11 cellular contexts compared by ENCODE assay signal in the genomic region with DNA sequence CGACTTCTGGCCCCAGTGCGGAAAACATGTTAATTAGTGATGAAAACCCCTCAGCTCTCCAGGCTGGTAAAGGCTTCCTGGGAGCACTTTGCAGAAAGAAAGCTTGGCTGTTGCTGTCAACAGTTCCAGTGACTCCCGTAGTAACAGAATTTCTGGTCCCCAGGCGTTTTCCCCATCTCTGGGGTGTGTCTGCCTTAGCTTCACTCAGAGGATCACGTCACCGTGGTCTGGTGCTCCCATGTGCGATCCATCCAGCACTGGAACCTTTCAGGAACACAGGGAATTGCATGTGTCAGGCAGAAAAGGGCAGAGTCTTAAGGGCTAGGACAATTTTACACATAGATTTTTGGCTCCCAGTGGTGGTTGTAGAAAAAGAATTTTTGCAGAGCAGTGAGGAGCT.
"Had no signal": no experiment of that assay in that cellular context is flagged by ENCODE, and none has a peak within 500 bp of the region (broad histone marks: within the 10 kb centered on the region; RNA-seq: fewer than 3 reads in every experiment).

No MANE protein-coding gene starts in this region.

- ATAC-seq: activated T-cell treated with anti-CD3 and anti-CD28 coated beads, Interleukin-2, amount 50 U/mL, for 72 hours; mucosa of descending colon; naive thymus-derived CD4-positive, alpha-beta T cell; stimulated activated effector memory CD8-positive, alpha-beta T cell treated with anti-CD3 and anti-CD28 coated beads, Interleukin-12 subunit alpha, Interleukin-12 subunit beta, amount 100 ng/mL, for 72 hours had no signal

- H3K27me3 ChIP-seq: ovary had no signal

- H3K27ac ChIP-seq: ovary had no signal

- DNase-seq: activated B cell treated with CpG ODN at 0.5 μM for 24 hours; activated CD4-positive, alpha-beta T cell treated with anti-CD3 and anti-CD28 coated beads, Interleukin-2, amount 10 ng/mL, durations not matched to agents 7 days and 5 days; activated CD8-positive, alpha-beta memory T cell treated with anti-CD3 and anti-CD28 coated beads, Interleukin-2, amount 50 U/mL, for 48 hours; activated gamma-delta T cell; activated T-cell treated with anti-CD3 and anti-CD28 coated beads, Interleukin-2, amount 50 U/mL, for 72 hours; amniotic stem cell; caudate nucleus; mucosa of descending colon; naive thymus-derived CD4-positive, alpha-beta T cell; ovary had no signal

- H3K36me3 ChIP-seq: ovary had no signal

- H3K4me3 ChIP-seq: mucosa of descending colon, ovary had no signal

- H3K9me3 ChIP-seq: mucosa of descending colon, ovary had no signal
